Comparison of ENCODE assay signal across 8 cellular contexts in the genomic region with DNA sequence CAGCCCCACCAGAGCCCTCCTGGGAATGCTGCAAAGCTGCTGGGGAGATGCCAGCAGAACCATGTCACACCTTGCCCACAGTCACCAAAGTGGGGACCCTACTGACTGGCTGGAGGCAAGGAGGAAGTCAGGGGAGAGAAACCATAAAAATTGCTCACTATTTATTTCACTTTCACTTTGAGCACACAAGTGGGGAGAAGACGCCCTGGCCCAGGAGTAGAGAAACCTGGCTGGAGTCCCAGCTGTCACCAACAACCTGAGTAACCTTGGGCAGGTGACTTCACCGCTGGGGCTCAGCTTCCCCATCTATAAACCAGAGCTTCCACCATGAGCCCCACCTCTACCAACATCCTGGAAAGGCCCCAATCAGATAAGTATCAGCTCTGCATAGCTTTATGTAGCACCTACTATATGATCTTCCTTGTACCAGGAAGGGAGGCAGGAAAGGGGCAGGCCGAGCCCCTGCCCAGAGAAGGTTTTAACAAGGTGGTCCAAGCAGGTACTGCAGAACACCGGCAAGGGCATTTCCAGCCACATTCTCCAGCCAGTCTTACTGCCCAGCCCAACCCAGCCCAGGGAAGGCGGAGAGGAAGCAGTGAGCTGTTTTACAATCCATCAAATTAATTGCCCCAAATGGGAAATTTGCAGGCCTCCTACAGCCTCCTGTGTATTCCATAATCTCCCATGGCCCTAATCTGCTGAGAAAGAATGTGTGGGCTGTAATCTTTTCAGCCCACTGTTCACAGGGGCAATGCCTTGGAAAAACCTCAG. TPM values are rescaled to one million over a fixed set of nuclear protein-coding genes. Genes with fewer than 3 reads are reported as not detected.
DNase-seq lines count a peak whose midpoint lies in the region; ATAC-seq lines count a peak whose summit lies in the region.

No MANE protein-coding gene starts in this region.

- H4K8ac ChIP-seq in neuronal stem cell (ENCODE audit: low read depth, low read length) = no peak overlapping the region

- no peak overlapping the region for H2BK15ac ChIP-seq in neuronal stem cell (ENCODE audit: low read length)

- no peak overlapping the region for H2AFZ ChIP-seq in neuronal stem cell (ENCODE audit: low read length)

- peaks cover 0 to 9% of the 10 kb centered on the region in 2 donors for H3K36me3 ChIP-seq in neuronal stem cell (replicated peaks in 1 of 2; ENCODE audit: control insufficient read depth in 2 of 2, insufficient read depth in 2 of 2, low read length in 2 of 2)

- H3K27me3 ChIP-seq in neuronal stem cell (ENCODE audit: control insufficient read depth in 3 of 3, insufficient read depth in 3 of 3, low read depth in 1 of 3, low read length in 3 of 3) = no peaks in the 10 kb centered on the region

- intact Hi-C loops in activated CD4-positive, alpha-beta memory T cell treated with anti-CD3 and anti-CD28 coated beads for 36 hours (cut with micrococcal nuclease) = loop anchor here (1.0 kb wide), 2 partner anchors 29 to 83 kb away; no protein-coding TSS in a partner anchor

- CTCF ChIA-PET in activated CD4-positive, alpha-beta memory T cell treated with anti-CD3 and anti-CD28 coated beads for 36 hours (lab: Charles Lee) = interaction anchor here (0.6 kb wide), 1 partner anchor 213 kb away, joined by 3 read pairs; no protein-coding TSS in a partner anchor

- no peak overlapping the region for H2BK5ac ChIP-seq in neuronal stem cell (ENCODE audit: low read length)

- DNase-seq in COR-L47 (lab: John Stamatoyannopoulos, UW) = peak; percentile 34
- DNase-seq in activated CD4-positive, alpha-beta memory T cell treated with anti-CD3 and anti-CD28 coated beads for 36 hours = peak; percentile 77
- peak; percentile 69 to 73 (median 72) for DNase-seq in immature natural killer cell
- peak; percentile 24 to 34 for DNase-seq in stimulated activated CD8-positive, alpha-beta memory T cell treated with anti-CD3 and anti-CD28 coated beads, Interleukin-2, amount 100 ng/mL, for 48 hours (ENCODE audit: low read depth in 2 of 2)
- no peak for DNase-seq in NCI-H510A (lab: John Stamatoyannopoulos, UW)
- no peak for DNase-seq in neuronal stem cell (ENCODE audit: low spot score)

- POLR2A ChIA-PET in activated CD4-positive, alpha-beta memory T cell treated with anti-CD3 and anti-CD28 coated beads for 36 hours (lab: Charles Lee) = interaction anchor here (0.9 to 1.5 kb wide), 2 partner anchors 84 to 91 kb away, joined by 3 to 5 read pairs; a partner anchor contains a TSS

- no peaks in the 10 kb centered on the region for H3K36me3 Mint-ChIP-seq in activated CD4-positive, alpha-beta memory T cell treated with anti-CD3 and anti-CD28 coated beads for 36 hours
- H3K36me3 Mint-ChIP-seq in immature natural killer cell = peaks cover 0 to 4% (median 0%) of the 10 kb centered on the region in 3 donors

- no peaks in the 10 kb centered on the region for H3K9me3 ChIP-seq in neuronal stem cell (replicated peaks in 1 of 2; ENCODE audit: control insufficient read depth in 2 of 2, insufficient read depth in 1 of 2, low read depth in 1 of 2, low read length in 2 of 2)

- H3K4ac ChIP-seq in neuronal stem cell (ENCODE audit: low read length) = no peak overlapping the region

- H3K4me3 ChIP-seq in neuronal stem cell (ENCODE audit: low read length in 2 of 2) = no peak overlapping the region

- H3K9ac ChIP-seq in neuronal stem cell (ENCODE audit: low read depth, low read length, poor library complexity) = no peak overlapping the region

- no peak overlapping the region for H2BK120ac ChIP-seq in neuronal stem cell (ENCODE audit: low read depth, low read length)

- WGBS in neuronal stem cell (ENCODE audit: extremely low coverage in 2 of 2, insufficient read length in 2 of 2, insufficient replicate concordance in 1 of 2), 2 donors = no CpG with 5 or more reads among the region's 5 CpGs

- H3K4me1 ChIP-seq in neuronal stem cell (ENCODE audit: control insufficient read depth in 2 of 2, insufficient read depth in 1 of 2, low read depth in 1 of 2, low read length in 2 of 2) = peaks cover 18 to 21% of the 10 kb centered on the region in 2 donors

- no peak overlapping the region for H3K4me3 Mint-ChIP-seq in activated CD4-positive, alpha-beta memory T cell treated with anti-CD3 and anti-CD28 coated beads for 36 hours
- H3K4me3 Mint-ChIP-seq in immature natural killer cell = peak overlapping the region; percentile 78 to 86 (median 81)

- no peak overlapping the region for H2AK5ac ChIP-seq in neuronal stem cell (ENCODE audit: low read depth, low read length)

- peak; percentile 99 for ATAC-seq in GM19452 (IDR thresholded peaks at IDR 0.05; ENCODE audit: unreplicated experiment)
- ATAC-seq in HG03442 (IDR thresholded peaks at IDR 0.05; ENCODE audit: unreplicated experiment) = peak; percentile 96

- no peak overlapping the region for H3K27ac ChIP-seq in neuronal stem cell (replicated peaks; ENCODE audit: low read length)

- H3K27ac Mint-ChIP-seq in activated CD4-positive, alpha-beta memory T cell treated with anti-CD3 and anti-CD28 coated beads for 36 hours = no peak overlapping the region
- peak overlapping the region; percentile 65 to 94 (median 90) for H3K27ac Mint-ChIP-seq in immature natural killer cell

- no peaks in the 10 kb centered on the region for H3K27me3 Mint-ChIP-seq in activated CD4-positive, alpha-beta memory T cell treated with anti-CD3 and anti-CD28 coated beads for 36 hours
- peaks cover 0 to 3% (median 3%) of the 10 kb centered on the region in 3 donors for H3K27me3 Mint-ChIP-seq in immature natural killer cell (ENCODE audit: low read depth in 3 of 3)

- H3K14ac ChIP-seq in neuronal stem cell (ENCODE audit: low read length) = no peak overlapping the region

- no peak overlapping the region for H3K4me2 ChIP-seq in neuronal stem cell (ENCODE audit: insufficient read depth, low read length, poor library complexity, severe bottlenecking)

- peaks cover 19% of the 10 kb centered on the region for H3K4me1 Mint-ChIP-seq in activated CD4-positive, alpha-beta memory T cell treated with anti-CD3 and anti-CD28 coated beads for 36 hours (ENCODE audit: low read depth)
- peaks cover 31% of the 10 kb centered on the region in 2 donors for H3K4me1 Mint-ChIP-seq in immature natural killer cell

- H3K79me1 ChIP-seq in neuronal stem cell (ENCODE audit: low read depth, low read length) = no peaks in the 10 kb centered on the region

- no peak overlapping the region for H4K91ac ChIP-seq in neuronal stem cell (ENCODE audit: low read depth, low read length, poor library complexity)

- no peak overlapping the region for H3K23ac ChIP-seq in neuronal stem cell (ENCODE audit: low read depth, low read length, poor library complexity)

- H3K18ac ChIP-seq in neuronal stem cell (ENCODE audit: low read length) = no peak overlapping the region

- H2BK12ac ChIP-seq in neuronal stem cell (ENCODE audit: low read length) = no peak overlapping the region

- H3K9me3 Mint-ChIP-seq in activated CD4-positive, alpha-beta memory T cell treated with anti-CD3 and anti-CD28 coated beads for 36 hours = no peaks in the 10 kb centered on the region
- no peaks in the 10 kb centered on the region for H3K9me3 Mint-ChIP-seq in immature natural killer cell

RNA-seq across cellular contexts. Expression of a gene that starts 27.6 kb away (rescaled TPM):
- total RNA-seq in activated CD4-positive, alpha-beta memory T cell treated with anti-CD3 and anti-CD28 coated beads for 36 hours = 1 to 10 TPM; 5.1 to 5.3 TPM
- under 1 TPM in 2 of 3 donors, not detected in 1; 0.28 to 0.31 TPM for polyA plus RNA-seq in immature natural killer cell
- 15.2 TPM for polyA plus RNA-seq in neuronal stem cell (2013, experiment 1 of 2)
- polyA plus RNA-seq in neuronal stem cell (2013, experiment 2 of 2) = 15.1 TPM

Comparison
In these comparisons a context has a peak if more than half of its experiments do, and no peak if none do; other contexts are left out.
1. DNase-seq: peak in COR-L47 (single experiment), activated CD4-positive, alpha-beta memory T cell treated with anti-CD3 and anti-CD28 coated beads for 36 hours (single experiment), immature natural killer cell (3 of 3) and stimulated activated CD8-positive, alpha-beta memory T cell treated with anti-CD3 and anti-CD28 coated beads, Interleukin-2, amount 100 ng/mL, for 48 hours (2 of 2); none in NCI-H510A (single experiment) and neuronal stem cell (single experiment).